Comparison of ENCODE assay signal across 8 cellular contexts in genomic region chr10:79346388-79347225, GRCh38. TPM values are rescaled to one million over a fixed set of nuclear protein-coding genes. Genes with fewer than 3 reads are reported as not detected.
DNase-seq lines count a peak whose midpoint lies in the region; ATAC-seq and TF ChIP-seq lines count a peak whose summit lies in the region.

No MANE protein-coding gene starts in this region.

- no peaks in the 10 kb centered on the region for H3K9me2 ChIP-seq in MM.1S (replicated peaks; ENCODE audit: insufficient read depth, low read length)

- H3K4me3 ChIP-seq in GM12865 (ENCODE audit: low read depth, low read length): peak overlapping the region; percentile 32
- no peak overlapping the region; the same call in 1 of the 2 replicates for H3K4me3 ChIP-seq in MM.1S (ENCODE audit: low read length)
- peak overlapping the region in 1 of 2 donors; percentile 90 for H3K4me3 ChIP-seq in neuronal stem cell (ENCODE audit: low read length in 2 of 2)

- H3K23ac ChIP-seq in neuronal stem cell (ENCODE audit: low read depth, low read length, poor library complexity): no peak overlapping the region

- peak overlapping the region; percentile 76 for H2BK15ac ChIP-seq in neuronal stem cell (ENCODE audit: low read length)

- H4K20me1 ChIP-seq in MM.1S (ENCODE audit: insufficient read depth, low read length): peaks cover 24% of the 10 kb centered on the region

- H3K4me1 Mint-ChIP-seq in nephron progenitor cell: peaks cover 33% of the 10 kb centered on the region

- H3K4me2 ChIP-seq in MM.1S (ENCODE audit: low read depth, low read length) (peak overlapping the region; percentile 58), neuronal stem cell (ENCODE audit: insufficient read depth, low read length, poor library complexity, severe bottlenecking) (no peak overlapping the region)

- H2BK5ac ChIP-seq in neuronal stem cell (ENCODE audit: low read length): no peak overlapping the region

- WGBS in neuronal stem cell (ENCODE audit: extremely low coverage in 2 of 2, insufficient read length in 2 of 2, insufficient replicate concordance in 1 of 2), 2 donors: no CpG with 5 or more reads among the region's 12 CpGs

- peaks cover 17% of the 10 kb centered on the region; the same call in 1 of the 2 replicates for H3F3A ChIP-seq in MM.1S (ENCODE audit: insufficient read depth, low read length)

- H2BK120ac ChIP-seq in neuronal stem cell (ENCODE audit: low read depth, low read length): no peak overlapping the region

- no peak overlapping the region for H3K27ac Mint-ChIP-seq in nephron progenitor cell

- H3K36me3 ChIP-seq in MM.1S (replicated peaks; ENCODE audit: insufficient read depth, low read length) (peaks cover 23% of the 10 kb centered on the region), neuronal stem cell (replicated peaks in 1 of 2; ENCODE audit: control insufficient read depth in 2 of 2, insufficient read depth in 2 of 2, low read length in 2 of 2) (peaks cover 21 to 33% of the 10 kb centered on the region in 2 donors)

- no peak overlapping the region for H2BK12ac ChIP-seq in neuronal stem cell (ENCODE audit: low read length)

- TF ChIP-seq CTCF in GM12865 (IDR thresholded peaks at IDR 0.05; ENCODE audit: insufficient read depth, low read depth, low read length, missing control alignments) (no peak), MM.1S (IDR thresholded peaks at IDR 0.05; ENCODE audit: low read length) (no peak), nephron progenitor cell (IDR thresholded peaks at IDR 0.05) (no peak)

- H3K27ac ChIP-seq in MM.1S (ENCODE audit: low read length): peak overlapping the region; percentile 24; the same call in 1 of the 2 replicates
- H3K27ac ChIP-seq in cingulate gyrus (ENCODE audit: low read depth, low read length): peak overlapping the region; percentile 54
- H3K27ac ChIP-seq in neuronal stem cell (replicated peaks; ENCODE audit: low read length): no peak overlapping the region

- peaks cover 41% of the 10 kb centered on the region for H3K79me2 ChIP-seq in MM.1S (ENCODE audit: low read length)

- H3K9me3 ChIP-seq in MM.1S (replicated peaks; ENCODE audit: insufficient read depth, low read length) (no peaks in the 10 kb centered on the region), neuronal stem cell (replicated peaks in 1 of 2; ENCODE audit: control insufficient read depth in 2 of 2, insufficient read depth in 1 of 2, low read depth in 1 of 2, low read length in 2 of 2) (no peaks in the 10 kb centered on the region)

- H4K91ac ChIP-seq in neuronal stem cell (ENCODE audit: low read depth, low read length, poor library complexity): no peak overlapping the region

- H4K8ac ChIP-seq in neuronal stem cell (ENCODE audit: low read depth, low read length): peak overlapping the region; percentile 44

- H3K18ac ChIP-seq in neuronal stem cell (ENCODE audit: low read length): peak overlapping the region; percentile 79

- DNase-seq in GM12865 (ENCODE audit: low read depth) (peak; percentile 24), MM.1S (no peak), neuronal stem cell (ENCODE audit: low spot score) (no peak), nephron progenitor cell (no peak), GOT3 (lab: John Stamatoyannopoulos, UW) (no peak)

- H2AK5ac ChIP-seq in neuronal stem cell (ENCODE audit: low read depth, low read length): peak overlapping the region; percentile 20

- peak overlapping the region; percentile 19; the same call in 1 of the 2 replicates for H3K9ac ChIP-seq in MM.1S (ENCODE audit: low read length)
- H3K9ac ChIP-seq in neuronal stem cell (ENCODE audit: low read depth, low read length, poor library complexity): peak overlapping the region; percentile 37

- H2AFZ ChIP-seq in MM.1S (ENCODE audit: low read length) (peak overlapping the region; percentile 59), neuronal stem cell (ENCODE audit: low read length) (peak overlapping the region; percentile 97)

- H3K4me3 Mint-ChIP-seq in nephron progenitor cell: no peak overlapping the region

- H3K79me1 ChIP-seq in neuronal stem cell (ENCODE audit: low read depth, low read length): peaks cover 11% of the 10 kb centered on the region

- no peak overlapping the region for H3K14ac ChIP-seq in neuronal stem cell (ENCODE audit: low read length)

- H3K36me3 Mint-ChIP-seq in nephron progenitor cell (ENCODE audit: low read depth): peaks cover 11% of the 10 kb centered on the region

- H3K27me3 ChIP-seq in MM.1S (replicated peaks; ENCODE audit: insufficient read depth, low read length): no peaks in the 10 kb centered on the region
- H3K27me3 ChIP-seq in neuronal stem cell (ENCODE audit: control insufficient read depth in 3 of 3, insufficient read depth in 3 of 3, low read depth in 1 of 3, low read length in 3 of 3): peaks cover 0 to 15% (median 0%) of the 10 kb centered on the region in 3 experiments

- H3K4me1 ChIP-seq in MM.1S (ENCODE audit: low read length): peaks cover 49% of the 10 kb centered on the region
- peaks cover 14% of the 10 kb centered on the region in 2 donors for H3K4me1 ChIP-seq in neuronal stem cell (ENCODE audit: control insufficient read depth in 2 of 2, insufficient read depth in 1 of 2, low read depth in 1 of 2, low read length in 2 of 2)

- H3K27me3 Mint-ChIP-seq in nephron progenitor cell (ENCODE audit: low read depth, poor library complexity): peaks cover 9% of the 10 kb centered on the region

- H3K9me3 Mint-ChIP-seq in nephron progenitor cell: no peaks in the 10 kb centered on the region

- H3K4ac ChIP-seq in neuronal stem cell (ENCODE audit: low read length): no peak overlapping the region

- ATAC-seq in GM21423 (IDR thresholded peaks at IDR 0.05; ENCODE audit: unreplicated experiment): no peak
- ATAC-seq in GM21529 (IDR thresholded peaks at IDR 0.05; ENCODE audit: unreplicated experiment): no peak

RNA-seq across cellular contexts. Expression of gene PPIF, which starts 0.7 kb away (rescaled TPM):
- polyA plus RNA-seq in neuronal stem cell (2013, experiment 1 of 2): 42.1 TPM
- 42.3 TPM for polyA plus RNA-seq in neuronal stem cell (2013, experiment 2 of 2)
